In the genomic region with DNA sequence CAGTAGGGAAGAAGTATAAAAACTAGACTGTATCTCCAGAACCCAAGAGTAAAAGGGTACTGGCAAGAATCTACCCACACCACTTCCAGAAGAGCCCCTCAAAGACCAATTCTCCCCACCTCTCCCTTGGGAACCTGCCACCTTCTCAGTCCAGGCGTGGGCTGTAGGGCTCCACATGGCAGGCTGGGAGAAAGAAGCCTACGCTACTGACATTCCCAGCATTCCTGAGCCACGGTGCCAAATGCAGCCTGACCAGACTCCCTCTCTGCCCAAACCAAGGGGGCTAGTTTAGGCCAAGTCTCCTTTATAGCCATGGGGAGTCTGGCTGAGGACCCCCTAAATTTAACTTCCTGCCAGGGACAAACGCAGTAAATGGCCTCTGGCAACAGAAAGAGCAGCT, we compare ENCODE assay signal across 7 cellular contexts. TPM values are rescaled to one million over a fixed set of nuclear protein-coding genes. Genes with fewer than 3 reads are reported as not detected.
DNase-seq lines count a peak whose midpoint lies in the region; ATAC-seq and TF ChIP-seq lines count a peak whose summit lies in the region.
"Had no signal": no experiment of that assay in that cellular context is flagged by ENCODE, and none has a peak within 500 bp of the region (broad histone marks: within the 10 kb centered on the region; RNA-seq: fewer than 3 reads in every experiment).

No MANE protein-coding gene starts in this region.

- CTCF ChIA-PET in CD8-positive, alpha-beta T cell (lab: Charles Lee) = interaction anchor here (1.9 kb wide), 1 partner anchor 10 kb away, joined by 8 read pairs; no protein-coding TSS in a partner anchor
- CTCF ChIA-PET in activated CD4-positive, alpha-beta memory T cell treated with anti-CD3 and anti-CD28 coated beads, Interleukin-2, amount 10 ng/mL, durations not matched to agents 7 days and 5 days (lab: Charles Lee) = interaction anchor here (2.8 kb wide), 1 partner anchor 10 kb away, joined by 8 read pairs; no protein-coding TSS in a partner anchor

- peak overlapping the region; percentile 51 for H3K4me3 Mint-ChIP-seq in CD8-positive, alpha-beta T cell
- H3K4me3 Mint-ChIP-seq in activated CD4-positive, alpha-beta memory T cell treated with anti-CD3 and anti-CD28 coated beads, Interleukin-2, amount 10 ng/mL, durations not matched to agents 7 days and 5 days = peak overlapping the region; percentile 87

- peaks cover 39% of the 10 kb centered on the region for H3K36me3 ChIP-seq in CD8-positive, alpha-beta T cell (ENCODE audit: insufficient read depth, low read length)

- H3K27ac ChIP-seq in CD8-positive, alpha-beta T cell (ENCODE audit: low read depth, low read length) = no peak overlapping the region

- peaks cover 20% of the 10 kb centered on the region for H3K4me1 ChIP-seq in CD8-positive, alpha-beta T cell (ENCODE audit: insufficient read depth, low read length)

- POLR2A ChIA-PET in CD8-positive, alpha-beta T cell (lab: Charles Lee) = no interaction called here
- POLR2A ChIA-PET in activated CD4-positive, alpha-beta memory T cell treated with anti-CD3 and anti-CD28 coated beads, Interleukin-2, amount 10 ng/mL, durations not matched to agents 7 days and 5 days (lab: Charles Lee) = no interaction called here

- peaks cover 56% of the 10 kb centered on the region for H3K36me3 Mint-ChIP-seq in CD8-positive, alpha-beta T cell
- peaks cover 59% of the 10 kb centered on the region for H3K36me3 Mint-ChIP-seq in activated CD4-positive, alpha-beta memory T cell treated with anti-CD3 and anti-CD28 coated beads, Interleukin-2, amount 10 ng/mL, durations not matched to agents 7 days and 5 days (ENCODE audit: low read depth)

- TF ChIP-seq CTCF in CD8-positive, alpha-beta T cell (IDR thresholded peaks at IDR 0.05) = no peak

- no peak for DNase-seq in CD8-positive, alpha-beta T cell
- DNase-seq in activated CD4-positive, alpha-beta memory T cell treated with anti-CD3 and anti-CD28 coated beads, Interleukin-2, amount 10 ng/mL, durations not matched to agents 7 days and 5 days = no peak
- peak; percentile 23 to 49 for DNase-seq in lung microvascular endothelial cell (ENCODE audit: low read depth in 2 of 2)
- no peak for DNase-seq in GOT3 (lab: John Stamatoyannopoulos, UW)
- no peak for DNase-seq in stimulated activated CD4-positive, alpha-beta T cell treated with anti-CD3 and anti-CD28 coated beads, Interleukin-2, amount 100 ng/mL, for 24 hours
- DNase-seq in NCI-H524 (lab: John Stamatoyannopoulos, UW) = no peak

- peak overlapping the region; percentile 37 for H3K27ac Mint-ChIP-seq in CD8-positive, alpha-beta T cell
- peak overlapping the region; percentile 13 for H3K27ac Mint-ChIP-seq in activated CD4-positive, alpha-beta memory T cell treated with anti-CD3 and anti-CD28 coated beads, Interleukin-2, amount 10 ng/mL, durations not matched to agents 7 days and 5 days

- H3K27me3 ChIP-seq in CD8-positive, alpha-beta T cell (ENCODE audit: insufficient read depth, low read length) = no peaks in the 10 kb centered on the region

- no peaks in the 10 kb centered on the region for H3K9me3 Mint-ChIP-seq in CD8-positive, alpha-beta T cell
- H3K9me3 Mint-ChIP-seq in activated CD4-positive, alpha-beta memory T cell treated with anti-CD3 and anti-CD28 coated beads, Interleukin-2, amount 10 ng/mL, durations not matched to agents 7 days and 5 days = no peaks in the 10 kb centered on the region

- ATAC-seq in CD8-positive, alpha-beta T cell = no peak

- peaks cover 35% of the 10 kb centered on the region for H3K4me1 Mint-ChIP-seq in CD8-positive, alpha-beta T cell (ENCODE audit: low read depth)
- peaks cover 45% of the 10 kb centered on the region for H3K4me1 Mint-ChIP-seq in activated CD4-positive, alpha-beta memory T cell treated with anti-CD3 and anti-CD28 coated beads, Interleukin-2, amount 10 ng/mL, durations not matched to agents 7 days and 5 days

- no peaks in the 10 kb centered on the region for H3K27me3 Mint-ChIP-seq in CD8-positive, alpha-beta T cell (ENCODE audit: low read depth)
- H3K27me3 Mint-ChIP-seq in activated CD4-positive, alpha-beta memory T cell treated with anti-CD3 and anti-CD28 coated beads, Interleukin-2, amount 10 ng/mL, durations not matched to agents 7 days and 5 days = no peaks in the 10 kb centered on the region

- peak overlapping the region; percentile 70 for H3K4me3 ChIP-seq in CD8-positive, alpha-beta T cell (ENCODE audit: low read depth, low read length)

- no peaks in the 10 kb centered on the region for H3K9me3 ChIP-seq in CD8-positive, alpha-beta T cell (ENCODE audit: low read length)

- intact Hi-C loops in CD8-positive, alpha-beta T cell (cut with DNase I, micrococcal nuclease) = loop anchor here (5.0 to 10.0 kb wide), 4 partner anchors 372 to 618 kb away; a partner anchor contains a TSS

RNA-seq across cellular contexts. Expression of a gene that starts 2.0 kb away (rescaled TPM):
- total RNA-seq in CD8-positive, alpha-beta T cell = 10 to 100 TPM; 77.5 to 77.7 TPM
- 100 to 1,000 TPM; 118 to 122 TPM for total RNA-seq in activated CD4-positive, alpha-beta memory T cell treated with anti-CD3 and anti-CD28 coated beads, Interleukin-2, amount 10 ng/mL, durations not matched to agents 7 days and 5 days
- 25.9 and 43.3 TPM in 2 replicates for total RNA-seq in lung microvascular endothelial cell

RNA-seq across cellular contexts. Expression of a gene that starts 11.2 kb away (rescaled TPM):
- not detected for total RNA-seq in CD8-positive, alpha-beta T cell
- total RNA-seq in activated CD4-positive, alpha-beta memory T cell treated with anti-CD3 and anti-CD28 coated beads, Interleukin-2, amount 10 ng/mL, durations not matched to agents 7 days and 5 days = not detected
- under 0.01 TPM in 1 of 2 replicates, not detected in the other for total RNA-seq in lung microvascular endothelial cell
- total RNA-seq: aorta had no signal

RNA-seq across cellular contexts. Expression of a gene that starts 51.6 kb away (rescaled TPM):
- total RNA-seq in CD8-positive, alpha-beta T cell = 100 to 1,000 TPM; 221 to 238 TPM
- total RNA-seq in activated CD4-positive, alpha-beta memory T cell treated with anti-CD3 and anti-CD28 coated beads, Interleukin-2, amount 10 ng/mL, durations not matched to agents 7 days and 5 days = 100 to 1,000 TPM; 377 to 398 TPM
- total RNA-seq in lung microvascular endothelial cell = 56.9 and 66.5 TPM in 2 replicates

RNA-seq across cellular contexts. Expression of a gene that starts 54.2 kb away (rescaled TPM):
- not detected for total RNA-seq in CD8-positive, alpha-beta T cell
- not detected for total RNA-seq in activated CD4-positive, alpha-beta memory T cell treated with anti-CD3 and anti-CD28 coated beads, Interleukin-2, amount 10 ng/mL, durations not matched to agents 7 days and 5 days
- 62.3 and 91.7 TPM in 2 replicates for total RNA-seq in lung microvascular endothelial cell

RNA-seq across cellular contexts. Expression of a gene that starts 54.4 kb away (rescaled TPM):
- total RNA-seq in CD8-positive, alpha-beta T cell = not detected
- total RNA-seq in activated CD4-positive, alpha-beta memory T cell treated with anti-CD3 and anti-CD28 coated beads, Interleukin-2, amount 10 ng/mL, durations not matched to agents 7 days and 5 days = not detected
- 3.5 and 5.0 TPM in 2 replicates for total RNA-seq in lung microvascular endothelial cell

Comparison
In these comparisons a context has a peak if more than half of its experiments do, and no peak if none do; other contexts are left out.
1. DNase-seq: peak in lung microvascular endothelial cell (2 of 2); none in CD8-positive, alpha-beta T cell (0 of 7), activated CD4-positive, alpha-beta memory T cell treated with anti-CD3 and anti-CD28 coated beads, Interleukin-2, amount 10 ng/mL, durations not matched to agents 7 days and 5 days (single experiment), GOT3 (single experiment), stimulated activated CD4-positive, alpha-beta T cell treated with anti-CD3 and anti-CD28 coated beads, Interleukin-2, amount 100 ng/mL, for 24 hours (0 of 2) and NCI-H524 (0 of 2).